Comparison of ENCODE assay signal across 16 cellular contexts in the genomic region with DNA sequence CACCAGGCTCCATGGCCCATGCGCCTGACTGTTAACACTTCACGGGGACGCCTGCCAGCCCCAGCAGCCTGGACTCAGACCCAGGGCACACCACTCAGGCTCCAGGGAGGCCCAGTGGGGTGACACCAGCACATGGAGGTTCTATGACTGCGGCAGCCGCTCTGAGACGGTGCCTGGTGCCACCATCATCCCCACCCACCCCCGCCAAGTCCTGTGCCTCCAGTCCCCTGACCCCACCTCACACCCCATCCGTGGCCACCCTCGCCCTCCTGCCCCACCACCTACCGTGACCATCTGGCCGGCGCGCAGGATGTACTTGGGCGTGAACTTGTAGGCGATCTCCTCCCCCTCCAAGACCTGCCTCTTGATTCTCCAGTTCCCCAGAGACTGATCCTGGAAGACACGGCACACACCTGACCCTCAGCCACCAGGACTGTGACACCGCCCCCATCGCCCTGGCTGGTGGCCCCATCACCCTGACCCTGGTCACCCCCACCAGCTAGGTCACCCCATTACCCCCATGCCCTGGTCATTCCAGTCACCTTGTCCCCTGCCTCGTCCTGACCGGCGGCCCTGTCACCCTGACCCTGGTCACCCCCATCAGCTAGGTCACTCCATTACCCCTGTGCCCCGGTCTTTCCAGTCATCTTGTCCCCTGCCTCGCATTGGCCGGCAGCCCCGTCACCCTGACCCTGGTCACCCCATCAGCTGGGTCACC. TPM values are rescaled to one million over a fixed set of nuclear protein-coding genes. Genes with fewer than 3 reads are reported as not detected.
DNase-seq lines count a peak whose midpoint lies in the region; ATAC-seq and TF ChIP-seq lines count a peak whose summit lies in the region.
"Had no signal": no experiment of that assay in that cellular context is flagged by ENCODE, and none has a peak within 500 bp of the region (broad histone marks: within the 10 kb centered on the region; RNA-seq: fewer than 3 reads in every experiment).

No MANE protein-coding gene starts in this region.

- POLR2A ChIA-PET in RWPE1 (lab: Yijun Ruan, JAX; ENCODE audit: low non-redundant PET): no interaction called here

- no CpG with 5 or more reads among the region's 25 CpGs for WGBS in trophoblast cell (ENCODE audit: extremely low coverage, insufficient coverage, insufficient read length)

- peaks cover 87% of the 10 kb centered on the region for H3K36me3 ChIP-seq in BLaER1
- peaks cover 67 to 75% of the 10 kb centered on the region in 2 experiments for H3K36me3 ChIP-seq in trophoblast cell (ENCODE audit: control insufficient read depth in 1 of 2, insufficient read depth in 2 of 2, low read length in 2 of 2)

- H3K27ac Mint-ChIP-seq in activated naive CD8-positive, alpha-beta T cell treated with anti-CD3 and anti-CD28 coated beads for 36 hours: peak overlapping the region; percentile 5
- H3K27ac Mint-ChIP-seq in activated naive CD8-positive, alpha-beta T cell treated with anti-CD3 and anti-CD28 coated beads, Interleukin-2, amount 50 U/mL, for 24 hours: no peak overlapping the region
- H3K27ac Mint-ChIP-seq: CD4-positive, CD25-positive, alpha-beta regulatory T cell; CD8-positive, alpha-beta memory T cell; H9 had no signal

- no peak overlapping the region for H2BK120ac ChIP-seq in trophoblast cell (ENCODE audit: insufficient read depth, low read length, poor library complexity)

- H4K8ac ChIP-seq in trophoblast cell (ENCODE audit: low read depth, low read length): no peak overlapping the region

- H3K23ac ChIP-seq in trophoblast cell (ENCODE audit: low read length): no peak overlapping the region

- ATAC-seq in activated naive CD8-positive, alpha-beta T cell treated with anti-CD3 and anti-CD28 coated beads, Interleukin-2, amount 50 U/mL, for 24 hours: no peak
- ATAC-seq in HG02623 (IDR thresholded peaks at IDR 0.05; ENCODE audit: unreplicated experiment): no peak

- H4K20me1 ChIP-seq in BLaER1: peaks cover 58% of the 10 kb centered on the region

- H3K9me3 ChIP-seq in BLaER1 (no peaks in the 10 kb centered on the region), trophoblast cell (ENCODE audit: insufficient read depth, low read depth, low read length) (peaks cover 1% of the 10 kb centered on the region)

- CTCF ChIA-PET in RWPE1 (lab: Yijun Ruan, JAX): interaction anchor here (0.6 kb wide), 1 partner anchor 261 kb away, joined by 9 read pairs; no protein-coding TSS in a partner anchor

- H3K79me2 ChIP-seq in trophoblast cell (ENCODE audit: control insufficient read depth, insufficient read depth, low read length, poor library complexity): peaks cover 3% of the 10 kb centered on the region

- no peak overlapping the region for H2AFZ ChIP-seq in trophoblast cell (ENCODE audit: insufficient read depth, low read length, poor library complexity)

- no peaks in the 10 kb centered on the region for H3K27me3 Mint-ChIP-seq in activated naive CD8-positive, alpha-beta T cell treated with anti-CD3 and anti-CD28 coated beads for 36 hours
- H3K27me3 Mint-ChIP-seq in activated naive CD8-positive, alpha-beta T cell treated with anti-CD3 and anti-CD28 coated beads, Interleukin-2, amount 50 U/mL, for 24 hours: peaks cover 3% of the 10 kb centered on the region
- H3K27me3 Mint-ChIP-seq: CD4-positive, CD25-positive, alpha-beta regulatory T cell had no signal

- H3K9me3 Mint-ChIP-seq in activated naive CD8-positive, alpha-beta T cell treated with anti-CD3 and anti-CD28 coated beads for 36 hours: no peaks in the 10 kb centered on the region
- no peaks in the 10 kb centered on the region for H3K9me3 Mint-ChIP-seq in activated naive CD8-positive, alpha-beta T cell treated with anti-CD3 and anti-CD28 coated beads, Interleukin-2, amount 50 U/mL, for 24 hours
- H3K9me3 Mint-ChIP-seq: CD4-positive, CD25-positive, alpha-beta regulatory T cell; H9 had no signal

- H3K36me3 Mint-ChIP-seq in activated naive CD8-positive, alpha-beta T cell treated with anti-CD3 and anti-CD28 coated beads for 36 hours: peaks cover 19% of the 10 kb centered on the region
- H3K36me3 Mint-ChIP-seq in activated naive CD8-positive, alpha-beta T cell treated with anti-CD3 and anti-CD28 coated beads, Interleukin-2, amount 50 U/mL, for 24 hours (ENCODE audit: low read depth): peaks cover 18% of the 10 kb centered on the region

- no peak overlapping the region for H2BK12ac ChIP-seq in trophoblast cell (ENCODE audit: low read length)

- no peak overlapping the region for H3K4me3 Mint-ChIP-seq in activated naive CD8-positive, alpha-beta T cell treated with anti-CD3 and anti-CD28 coated beads for 36 hours
- no peak overlapping the region for H3K4me3 Mint-ChIP-seq in activated naive CD8-positive, alpha-beta T cell treated with anti-CD3 and anti-CD28 coated beads, Interleukin-2, amount 50 U/mL, for 24 hours
- H3K4me3 Mint-ChIP-seq: CD4-positive, CD25-positive, alpha-beta regulatory T cell; CD8-positive, alpha-beta memory T cell; H9 had no signal

- H2AK5ac ChIP-seq in trophoblast cell (ENCODE audit: low read length): no peak overlapping the region

- peaks cover 3% of the 10 kb centered on the region for H3K79me1 ChIP-seq in trophoblast cell (ENCODE audit: low read length)

- H3K4me3 ChIP-seq in BLaER1: no peak overlapping the region
- H3K4me3 ChIP-seq in trophoblast cell (ENCODE audit: low read depth, low read length): peak overlapping the region; percentile 53

- no peak overlapping the region for H3K14ac ChIP-seq in trophoblast cell (ENCODE audit: low read length)

- no peak overlapping the region for H4K12ac ChIP-seq in trophoblast cell (ENCODE audit: low read depth, low read length)

- peaks cover 7% of the 10 kb centered on the region for H3K4me1 Mint-ChIP-seq in activated naive CD8-positive, alpha-beta T cell treated with anti-CD3 and anti-CD28 coated beads for 36 hours
- peaks cover 5% of the 10 kb centered on the region for H3K4me1 Mint-ChIP-seq in activated naive CD8-positive, alpha-beta T cell treated with anti-CD3 and anti-CD28 coated beads, Interleukin-2, amount 50 U/mL, for 24 hours

- H2BK5ac ChIP-seq in trophoblast cell (ENCODE audit: low read depth, low read length, poor library complexity): no peak overlapping the region

- H3K4me2 ChIP-seq in BLaER1 (peak overlapping the region; percentile 98), trophoblast cell (ENCODE audit: low read length) (no peak overlapping the region)

- H3K18ac ChIP-seq in trophoblast cell (ENCODE audit: low read length): no peak overlapping the region

- DNase-seq in activated naive CD8-positive, alpha-beta T cell treated with anti-CD3 and anti-CD28 coated beads for 36 hours: no peak
- DNase-seq in activated naive CD8-positive, alpha-beta T cell treated with anti-CD3 and anti-CD28 coated beads, Interleukin-2, amount 50 U/mL, for 24 hours: no peak
- no peak for DNase-seq in RWPE1 (ENCODE audit: low spot score)
- no peak for DNase-seq in trophoblast cell
- DNase-seq in mesenteric fat pad (ENCODE audit: low spot score): no peak
- DNase-seq: 8988T; C1 segment of cervical spinal cord; CD4-positive, CD25-positive, alpha-beta regulatory T cell; CD8-positive, alpha-beta memory T cell; COR-L47; DMS 273 treated with DMSO at 0.1 percent for 48 hours; DMS53; H9 had no signal

- no peak overlapping the region for H3K4ac ChIP-seq in trophoblast cell (ENCODE audit: low read depth, low read length)

- H3K4me1 ChIP-seq in BLaER1 (peaks cover 49% of the 10 kb centered on the region), trophoblast cell (ENCODE audit: control insufficient read depth in 1 of 2, insufficient read depth in 2 of 2, low read length in 2 of 2) (peaks cover 0 to 2% of the 10 kb centered on the region in 2 experiments)

- H3K27me3 ChIP-seq in BLaER1 (no peaks in the 10 kb centered on the region), trophoblast cell (ENCODE audit: insufficient read depth, low read length) (no peaks in the 10 kb centered on the region)

- no peak overlapping the region for H4K91ac ChIP-seq in trophoblast cell (ENCODE audit: low read depth, low read length)

- TF ChIP-seq CTCF in RWPE1 (conservative IDR thresholded peaks at IDR 0.05; ENCODE audit: low read depth): no peak

- H3K9ac ChIP-seq in BLaER1 (0 out of 2 replicates have a peak overlapping the region, but pooled peaks have one; percentile 65), trophoblast cell (ENCODE audit: low read length) (no peak overlapping the region)

- H3K27ac ChIP-seq in BLaER1 (peak overlapping the region; percentile 99), RWPE1 (peak overlapping the region; percentile 95), trophoblast cell (ENCODE audit: low read depth, low read length) (no peak overlapping the region)
- H3K27ac ChIP-seq: HL-60 had no signal

RNA-seq across cellular contexts. Expression of a gene that starts 4.9 kb away (rescaled TPM):
- 100 to 1,000 TPM; 179 to 184 TPM for total RNA-seq in activated naive CD8-positive, alpha-beta T cell treated with anti-CD3 and anti-CD28 coated beads for 36 hours
- 79.5 and 82.1 TPM in 2 replicates for polyA plus RNA-seq in trophoblast cell (2013)
- 80.3 TPM for total RNA-seq in mesenteric fat pad

RNA-seq across cellular contexts. Expression of a gene that starts 24.5 kb away (rescaled TPM):
- 100 to 1,000 TPM; 105 to 107 TPM for total RNA-seq in activated naive CD8-positive, alpha-beta T cell treated with anti-CD3 and anti-CD28 coated beads for 36 hours
- polyA plus RNA-seq in trophoblast cell (2013): 103 and 105 TPM in 2 replicates
- total RNA-seq in mesenteric fat pad: 19.6 TPM

RNA-seq across cellular contexts. Expression of a gene that starts 43.6 kb away (rescaled TPM):
- 10 to 100 TPM; 83.0 to 97.2 TPM for total RNA-seq in activated naive CD8-positive, alpha-beta T cell treated with anti-CD3 and anti-CD28 coated beads for 36 hours
- 89.4 and 93.2 TPM in 2 replicates for polyA plus RNA-seq in trophoblast cell (2013)
- 365 TPM for total RNA-seq in mesenteric fat pad
